8 cellular contexts compared by ENCODE assay signal in genomic region chr13:74134226-74134776, GRCh38. TPM values are rescaled to one million over a fixed set of nuclear protein-coding genes. Genes with fewer than 3 reads are reported as not detected.
A peak's percentile ranks its signal among the peaks of the same experiment; 100 is the strongest.
DNase-seq lines count a peak whose midpoint lies in the region; ATAC-seq and TF ChIP-seq lines count a peak whose summit lies in the region.

KLF12 (minus strand) TSS chr13:74134404.

- no peak for TF ChIP-seq CTCF in AG09309 (IDR thresholded peaks at IDR 0.05; ENCODE audit: control insufficient read depth, insufficient read depth, low read depth, low read length, missing control alignments)

- ATAC-seq in GM19025 (IDR thresholded peaks at IDR 0.05; ENCODE audit: low read depth, unreplicated experiment) (peak; percentile 47), HG03175 (IDR thresholded peaks at IDR 0.05; ENCODE audit: unreplicated experiment) (peak; percentile 73)

- peak within 1 kb of the TSS; percentile 82 for H3K4me3 ChIP-seq in AG09309 (ENCODE audit: control insufficient read depth, low read depth, low read length)

- DNase-seq in AG09309 (ENCODE audit: low read depth) (peak; percentile 87), NCI-H345 (lab: John Stamatoyannopoulos, UW) (peak; percentile 97), cerebellum (ENCODE audit: low spot score) (peak; percentile 71), left kidney (ENCODE audit: low read depth, low spot score) (peak; percentile 98)
- peak; percentile 86 for DNase-seq in activated CD4-positive, alpha-beta T cell treated with anti-CD3 and anti-CD28 coated beads for 1 hour
- peak; percentile 90 to 92 for DNase-seq in stimulated activated CD4-positive, alpha-beta T cell treated with anti-CD3 and anti-CD28 coated beads, Interleukin-2, amount 100 ng/mL, for 24 hours

RNA-seq across cellular contexts. Expression of gene KLF12, which starts in this region (rescaled TPM):
- 88.5 TPM for total RNA-seq in cerebellum

Comparison
In these comparisons a context has a peak if more than half of its experiments do, and no peak if none do; other contexts are left out.
1. Peak in every context shown above with its lines: DNase-seq, ATAC-seq and H3K4me3 ChIP-seq.